In genomic region chr7:137283147-137283546, GRCh38 we compare ENCODE assay signal across 1 cellular context.
TF ChIP-seq lines count a peak whose summit lies in the region.

No MANE protein-coding gene starts in this region.

TF ChIP-seq in IMR-90, 13 proteins besides CTCF, POLR2A, EP300 and RAD21 (continued from another document):
- no peak for TF ChIP-seq USF2 (IDR thresholded peaks at IDR 0.05; ENCODE audit: low read depth, low read length)
